Comparison of ENCODE assay signal across 8 cellular contexts in the genomic region with DNA sequence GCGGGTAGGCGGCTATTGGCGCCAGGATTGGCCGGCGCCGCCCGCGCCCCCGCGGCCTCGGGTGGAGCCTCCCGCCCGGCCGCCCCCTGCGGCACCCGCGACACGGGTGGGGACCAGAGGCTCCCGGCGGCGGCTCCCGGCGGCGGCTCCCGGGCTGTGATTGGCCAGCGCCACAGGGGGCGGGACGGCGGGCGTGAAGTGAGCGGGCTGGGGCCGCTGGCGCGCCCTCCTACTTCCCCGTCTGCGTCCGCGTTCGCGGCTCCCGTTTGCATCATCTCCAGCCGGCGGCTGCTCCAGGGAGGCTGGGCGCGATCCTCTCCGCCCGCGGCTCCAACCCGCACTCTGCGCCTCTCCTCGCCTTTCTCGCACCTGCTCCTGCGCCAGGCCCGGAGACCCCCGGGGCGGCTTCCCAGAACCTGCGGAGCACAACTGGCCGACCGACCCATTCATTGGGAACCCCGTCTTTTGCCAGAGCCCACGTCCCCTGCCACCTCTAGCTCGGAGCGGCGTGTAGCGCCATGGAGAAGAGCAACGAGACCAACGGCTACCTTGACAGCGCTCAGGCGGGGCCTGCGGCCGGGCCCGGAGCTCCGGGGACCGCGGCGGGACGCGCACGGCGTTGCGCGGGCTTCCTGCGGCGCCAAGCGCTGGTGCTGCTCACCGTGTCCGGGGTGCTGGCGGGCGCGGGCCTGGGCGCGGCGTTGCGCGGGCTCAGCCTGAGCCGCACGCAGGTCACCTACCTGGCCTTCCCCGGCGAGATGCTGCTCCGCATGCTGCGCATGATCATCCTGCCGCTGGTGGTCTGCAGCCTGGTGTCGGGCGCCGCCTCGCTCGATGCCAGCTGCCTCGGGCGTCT. TPM values are rescaled to one million over a fixed set of nuclear protein-coding genes. Genes with fewer than 3 reads are reported as not detected.
DNase-seq lines count a peak whose midpoint lies in the region; ATAC-seq and TF ChIP-seq lines count a peak whose summit lies in the region.

A gene (plus strand): TSS at position 274 of the 856 bp plus-strand sequence. CDS start 245 bp downstream, at position 519.

- H3K4me3 ChIP-seq in GM12875 (ENCODE audit: low read depth, low read length) (peak within 1 kb of the TSS; percentile 84), prostate gland (peak within 1 kb of the TSS; percentile 65 to 68), urinary bladder (ENCODE audit: low read depth, low read length) (peak within 1 kb of the TSS; percentile 68)

- DNase-seq in NCI-H1417 (lab: John Stamatoyannopoulos, UW), result peak; percentile 98 to 99 (median 98)
- peak; percentile 57 to 92 (median 64) for DNase-seq in T-helper 1 cell
- peak; percentile 96 for DNase-seq in left cardiac atrium
- DNase-seq in prostate gland (ENCODE audit: low spot score), result peak; percentile 86

- H3K36me3 ChIP-seq in prostate gland (no peaks in the 10 kb centered on the region), urinary bladder (ENCODE audit: insufficient read depth) (no peaks in the 10 kb centered on the region)

- TF ChIP-seq CTCF in GM12875 (IDR thresholded peaks at IDR 0.05; ENCODE audit: borderline replicate concordance, insufficient read depth, low read depth, low read length) (no peak), prostate gland (IDR thresholded peaks at IDR 0.05) (peak in 1 of 4 experiments; percentile 12)

- no peaks in the 10 kb centered on the region for H3K4me1 ChIP-seq in prostate gland (replicated peaks)
- H3K4me1 ChIP-seq in urinary bladder (ENCODE audit: insufficient read depth), result peaks cover 4% of the 10 kb centered on the region

- TF ChIP-seq POLR2A in prostate gland (IDR thresholded peaks at IDR 0.05), result peak; percentile 40

- 0 to 2% (median 1%) methylated on average over 77 to 109 of the region's 109 CpGs for WGBS in adipose tissue, 3 donors
- WGBS in prostate gland, result 0% methylated on average over 17 of the region's 109 CpGs
- under 1% methylated on average over 109 of the region's 109 CpGs for WGBS in urinary bladder

- no peaks in the 10 kb centered on the region for H3K9me3 ChIP-seq in prostate gland

- ATAC-seq in HG02759 (IDR thresholded peaks at IDR 0.05; ENCODE audit: unreplicated experiment) (peak; percentile 63), left cardiac atrium (peak; percentile 96 to 97)

- H3K27me3 ChIP-seq in prostate gland (replicated peaks; ENCODE audit: insufficient read depth), result no peaks in the 10 kb centered on the region

- intact Hi-C loops in left cardiac atrium (cut with DNase I) (loop anchor here in 1 of 2 donors (5.0 kb wide), 1 partner anchor 53 kb away; no protein-coding TSS in a partner anchor), prostate gland (cut with DNase I) (loop anchor here (5.0 kb wide), 1 partner anchor 138 kb away; no protein-coding TSS in a partner anchor)

- H3K27ac ChIP-seq in adipose tissue (ENCODE audit: low read depth, low read length), result peak within 1 kb of the TSS; percentile 60
- H3K27ac ChIP-seq in prostate gland, result peak within 1 kb of the TSS; percentile 93 to 94
- peak within 1 kb of the TSS; percentile 91 for H3K27ac ChIP-seq in urinary bladder (ENCODE audit: low read depth)

RNA-seq across cellular contexts. Expression of the gene that starts here (rescaled TPM):
- 10 to 100 TPM in 1 of 3 donors, 1 to 10 TPM in 2; 3.1 to 30.9 (median 3.3) TPM for polyA plus RNA-seq in adipose tissue
- 1 to 10 TPM; 3.6 to 5.2 TPM for total RNA-seq in left cardiac atrium
- 10 to 100 TPM; 21.2 to 33.2 TPM for total RNA-seq in prostate gland
- total RNA-seq in urinary bladder, result 13.5 TPM
- polyA plus RNA-seq in urinary bladder, result 4.8 TPM

Comparison
In these comparisons a context has a peak if more than half of its experiments do, and no peak if none do; other contexts are left out.
1. Peak in every context shown above with its lines: DNase-seq, ATAC-seq, H3K4me3 ChIP-seq and H3K27ac ChIP-seq.